ENCODE assay signal across 19 cellular contexts in genomic region chr2:46126571-46126970, GRCh38.
A peak's percentile ranks its signal among the peaks of the same experiment; 100 is the strongest.
DNase-seq lines count a peak whose midpoint lies in the region; ATAC-seq and TF ChIP-seq lines count a peak whose summit lies in the region.
"Had no signal": no experiment of that assay in that cellular context is flagged by ENCODE, and none has a peak within 500 bp of the region (broad histone marks: within the 10 kb centered on the region; RNA-seq: fewer than 3 reads in every experiment).

No MANE protein-coding gene starts in this region.

- 91% methylated on average over 4 of the region's 4 CpGs for WGBS in esophagus muscularis mucosa

- peak overlapping the region; percentile 17; the same call in 1 of the 2 replicates for H3K4me2 ChIP-seq in BLaER1
- H3K4me2 ChIP-seq: A549 had no signal

- H3K9me3 ChIP-seq in left ventricle myocardium inferior (replicated peaks) (no peaks in the 10 kb centered on the region), BLaER1 (no peaks in the 10 kb centered on the region), esophagus muscularis mucosa (no peaks in the 10 kb centered on the region)
- H3K9me3 ChIP-seq: A549; BE2C; BLaER1 treated with 17β-estradiol and CSF1 and Interleukin-3, amounts not matched to agents 10 nM and 100 nM; Caco-2 had no signal

- TF ChIP-seq CTCF in left ventricle myocardium inferior (IDR thresholded peaks at IDR 0.05; ENCODE audit: borderline replicate concordance) (no peak), esophagus muscularis mucosa (IDR thresholded peaks at IDR 0.05) (no peak)

- ATAC-seq in left cardiac atrium: no peak
- ATAC-seq: A549; CD8-positive, alpha-beta T cell had no signal

- H3K27ac ChIP-seq in left ventricle myocardium inferior (replicated peaks) (peak overlapping the region; percentile 38), BLaER1 (no peak overlapping the region), esophagus muscularis mucosa (replicated peaks in 1 of 4) (peak overlapping the region in 1 of 4 donors; percentile 26)
- H3K27ac ChIP-seq: 22Rv1; BLaER1 treated with 17β-estradiol and CSF1 and Interleukin-3, amounts not matched to agents 10 nM and 100 nM; C4-2B had no signal

- no peak overlapping the region for H3K9ac ChIP-seq in BLaER1
- H3K9ac ChIP-seq: BLaER1 treated with 17β-estradiol and CSF1 and Interleukin-3, amounts not matched to agents 10 nM and 100 nM had no signal

- H3K4me3 ChIP-seq in left ventricle myocardium inferior (no peak overlapping the region), BLaER1 (no peak overlapping the region), esophagus muscularis mucosa (no peak overlapping the region)
- H3K4me3 ChIP-seq: A549; BLaER1 treated with 17β-estradiol and CSF1 and Interleukin-3, amounts not matched to agents 10 nM and 100 nM had no signal

- no peak for TF ChIP-seq POLR2A in esophagus muscularis mucosa (IDR thresholded peaks at IDR 0.05; ENCODE audit: low read depth)

- peak; percentile 12 for DNase-seq in NCI-H82 (lab: John Stamatoyannopoulos, UW)
- no peak for DNase-seq in NCI-H82 treated with DMSO at 0.1 percent for 48 hours (lab: John Stamatoyannopoulos, UW; ENCODE audit: unreplicated experiment)
- DNase-seq in left ventricle myocardium inferior: no peak
- no peak for DNase-seq in left cardiac atrium
- DNase-seq in esophagus muscularis mucosa (ENCODE audit: extremely low spot score): peak; percentile 17
- DNase-seq in AML-193 (lab: John Stamatoyannopoulos, UW): no peak
- DNase-seq in RKO (ENCODE audit: low spot score): no peak
- DNase-seq: BE2C; Caco-2; Calu3; CD4-positive, alpha-beta T cell; CD8-positive, alpha-beta T cell; DMS79 treated with DMSO at 0.1 percent for 48 hours; GF-D8 had no signal

- H4K20me1 ChIP-seq in BLaER1: peaks cover 57% of the 10 kb centered on the region

- H3K4me1 ChIP-seq in left ventricle myocardium inferior (peaks cover 35% of the 10 kb centered on the region), BLaER1 (peaks cover 16% of the 10 kb centered on the region), esophagus muscularis mucosa (peaks cover 0 to 9% (median 0%) of the 10 kb centered on the region in 4 donors)
- H3K4me1 ChIP-seq: BE2C had no signal

- H3K27me3 ChIP-seq in left ventricle myocardium inferior (ENCODE audit: low read depth): no peaks in the 10 kb centered on the region
- H3K27me3 ChIP-seq in BLaER1: no peaks in the 10 kb centered on the region
- no peaks in the 10 kb centered on the region for H3K27me3 ChIP-seq in esophagus muscularis mucosa
- H3K27me3 ChIP-seq: BE2C; BLaER1 treated with 17β-estradiol and CSF1 and Interleukin-3, amounts not matched to agents 10 nM and 100 nM had no signal

- intact Hi-C loops in left ventricle myocardium inferior (cut with micrococcal nuclease): no loop called here
- intact Hi-C loops in left cardiac atrium (cut with DNase I): no loop called here
- intact Hi-C loops in esophagus muscularis mucosa (cut with DNase I): no loop called here

- H3K36me3 ChIP-seq in left ventricle myocardium inferior (no peaks in the 10 kb centered on the region), BLaER1 (peaks cover 88% of the 10 kb centered on the region), esophagus muscularis mucosa (no peaks in the 10 kb centered on the region)
- H3K36me3 ChIP-seq: BE2C had no signal

- no peak for TF ChIP-seq EP300 in esophagus muscularis mucosa (IDR thresholded peaks at IDR 0.05)

Comparison
In these comparisons a context has a peak if more than half of its experiments do, and no peak if none do; other contexts are left out.
1. DNase-seq: peak in NCI-H82 (single experiment) and esophagus muscularis mucosa (single experiment); none in NCI-H82 treated with DMSO at 0.1 percent for 48 hours (single experiment), left ventricle myocardium inferior (single experiment), left cardiac atrium (single experiment), AML-193 (0 of 2) and RKO (single experiment).